Comparison of ENCODE assay signal across 2 cellular contexts in genomic region chr11:35344990-35345655, GRCh38.
TF ChIP-seq lines count a peak whose summit lies in the region.

No MANE protein-coding gene starts in this region.

TF ChIP-seq in IMR-90, 13 proteins besides CTCF, POLR2A, EP300 and RAD21 (continued from another document):
- TF ChIP-seq, protein P1, sequence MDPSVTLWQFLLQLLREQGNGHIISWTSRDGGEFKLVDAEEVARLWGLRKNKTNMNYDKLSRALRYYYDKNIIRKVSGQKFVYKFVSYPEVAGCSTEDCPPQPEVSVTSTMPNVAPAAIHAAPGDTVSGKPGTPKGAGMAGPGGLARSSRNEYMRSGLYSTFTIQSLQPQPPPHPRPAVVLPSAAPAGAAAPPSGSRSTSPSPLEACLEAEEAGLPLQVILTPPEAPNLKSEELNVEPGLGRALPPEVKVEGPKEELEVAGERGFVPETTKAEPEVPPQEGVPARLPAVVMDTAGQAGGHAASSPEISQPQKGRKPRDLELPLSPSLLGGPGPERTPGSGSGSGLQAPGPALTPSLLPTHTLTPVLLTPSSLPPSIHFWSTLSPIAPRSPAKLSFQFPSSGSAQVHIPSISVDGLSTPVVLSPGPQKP (IDR thresholded peaks at IDR 0.05; ENCODE audit: borderline replicate concordance, low read depth, low read length) = no peak
- TF ChIP-seq MAFK (IDR thresholded peaks at IDR 0.05; ENCODE audit: low read depth, low read length) = no peak
- TF ChIP-seq, protein P2, sequence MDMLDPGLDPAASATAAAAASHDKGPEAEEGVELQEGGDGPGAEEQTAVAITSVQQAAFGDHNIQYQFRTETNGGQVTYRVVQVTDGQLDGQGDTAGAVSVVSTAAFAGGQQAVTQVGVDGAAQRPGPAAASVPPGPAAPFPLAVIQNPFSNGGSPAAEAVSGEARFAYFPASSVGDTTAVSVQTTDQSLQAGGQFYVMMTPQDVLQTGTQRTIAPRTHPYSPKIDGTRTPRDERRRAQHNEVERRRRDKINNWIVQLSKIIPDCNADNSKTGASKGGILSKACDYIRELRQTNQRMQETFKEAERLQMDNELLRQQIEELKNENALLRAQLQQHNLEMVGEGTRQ (IDR thresholded peaks at IDR 0.05; ENCODE audit: low read depth, low read length) = no peak
- TF ChIP-seq CHD1 (IDR thresholded peaks at IDR 0.05; ENCODE audit: low read depth, low read length) = no peak
- no peak for TF ChIP-seq MAZ (IDR thresholded peaks at IDR 0.05; ENCODE audit: borderline replicate concordance, low read depth, low read length)
- TF ChIP-seq FOS (IDR thresholded peaks at IDR 0.05; ENCODE audit: low read depth, low read length) = no peak
- TF ChIP-seq CEBPB (IDR thresholded peaks at IDR 0.05; ENCODE audit: low read depth, low read length) = no peak
- TF ChIP-seq RFX5 (IDR thresholded peaks at IDR 0.05; ENCODE audit: low read depth, low read length) = no peak
- TF ChIP-seq SMC3 (IDR thresholded peaks at IDR 0.05; ENCODE audit: low read depth, low read length) = no peak
- TF ChIP-seq MXI1 (IDR thresholded peaks at IDR 0.05; ENCODE audit: borderline replicate concordance, low read depth, low read length) = no peak
TF ChIP-seq in IMR-90: peak in this region for 0.

TF ChIP-seq in GM23338, 12 proteins besides CTCF, POLR2A, EP300 and RAD21 (continued from another document):
- TF ChIP-seq REST (IDR thresholded peaks at IDR 0.05; ENCODE audit: unreplicated experiment) (no peak), JUNB (IDR thresholded peaks at IDR 0.05; ENCODE audit: unreplicated experiment) (no peak), ZNF462 (CRISPR knock-in tag; IDR thresholded peaks at IDR 0.05) (no peak)
